ENCODE assay signal across 7 cellular contexts in the genomic region with DNA sequence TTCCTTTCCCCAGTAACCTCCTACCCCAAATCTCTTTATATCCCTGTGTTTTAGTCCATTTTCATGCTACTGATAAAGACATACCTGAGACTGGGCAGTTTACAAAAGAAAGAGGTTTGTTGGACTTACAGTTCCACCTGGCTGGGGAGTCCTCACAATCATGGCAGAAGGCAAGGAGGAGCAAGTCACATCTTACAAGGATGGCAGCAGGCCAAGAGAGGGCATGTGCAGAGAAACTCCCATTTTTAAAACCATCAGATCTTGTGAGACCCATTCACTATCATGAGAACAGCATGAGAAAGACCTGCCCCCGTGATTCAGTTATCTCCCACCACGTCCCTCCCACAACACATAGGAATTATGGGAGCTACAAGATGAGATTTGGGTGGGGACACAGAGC.
DNase-seq lines count a peak whose midpoint lies in the region; ATAC-seq and TF ChIP-seq lines count a peak whose summit lies in the region.
"Not testable (repeated sequence)": the region's sequence is repeated elsewhere in the genome, so short reads cannot be mapped to it uniquely, and the experiment has no call there.

No MANE protein-coding gene starts in this region.

- intact Hi-C loops in CD4-positive, alpha-beta T cell (cut with DNase I, micrococcal nuclease): loop anchor here in 1 of 2 experiments (10.0 kb wide), 2 partner anchors 639 to 1041 kb away; a partner anchor contains a TSS
- intact Hi-C loops in activated T-helper 1 cell treated with anti-CD3 and anti-CD28 coated beads, Interleukin-12 subunit alpha, Interleukin-12 subunit beta, Interleukin-2, Interleukin-4 antibody, amounts not matched to agents 30 ng/mL and 10 ng/mL and 1 ng/mL, durations not matched to agents 14 hours and 24 hours and 36 hours (cut with micrococcal nuclease): loop anchor here (2.0 kb wide), 1 partner anchor 353 kb away; a partner anchor contains a TSS

- not testable (repeated sequence) for ATAC-seq in CD4-positive, alpha-beta T cell (ENCODE audit: poor library complexity); T-cell (replicated peaks in 1 of 4); natural killer cell treated with Interleukin-12 subunit alpha and Interleukin-12 subunit beta and Interleukin-15 and Interleukin-18, amount 100 ng/mL, for 72 hours

- not testable (repeated sequence) for H3K36me3 Mint-ChIP-seq in CD4-positive, alpha-beta T cell (ENCODE audit: low read depth); T-cell; activated naive CD8-positive, alpha-beta T cell; natural killer cell treated with Interleukin-12 subunit alpha and Interleukin-12 subunit beta and Interleukin-15 and Interleukin-18, amount 100 ng/mL, for 72 hours
- peaks cover 41% of the 10 kb centered on the region for H3K36me3 Mint-ChIP-seq in activated CD4-positive, alpha-beta T cell treated with anti-CD3 and anti-CD28 coated beads, Interleukin-2, amount 10 ng/mL, durations not matched to agents 7 days and 5 days (ENCODE audit: low read depth)
- H3K36me3 Mint-ChIP-seq in activated T-helper 1 cell treated with anti-CD3 and anti-CD28 coated beads, Interleukin-12 subunit alpha, Interleukin-12 subunit beta, Interleukin-2, Interleukin-4 antibody, amounts not matched to agents 30 ng/mL and 10 ng/mL and 1 ng/mL, durations not matched to agents 14 hours and 24 hours and 36 hours (ENCODE audit: low read depth): peaks cover 22% of the 10 kb centered on the region
- H3K36me3 Mint-ChIP-seq in endothelial cell (ENCODE audit: low read depth, unreplicated experiment): peaks cover 28% of the 10 kb centered on the region

- H3K4me1 Mint-ChIP-seq in CD4-positive, alpha-beta T cell (ENCODE audit: low read depth): peaks cover 92% of the 10 kb centered on the region
- H3K4me1 Mint-ChIP-seq in T-cell (peaks cover 95 to 98% (median 96%) of the 10 kb centered on the region in 3 donors), endothelial cell (ENCODE audit: unreplicated experiment) (peaks cover 49% of the 10 kb centered on the region)
- H3K4me1 Mint-ChIP-seq in activated CD4-positive, alpha-beta T cell treated with anti-CD3 and anti-CD28 coated beads, Interleukin-2, amount 10 ng/mL, durations not matched to agents 7 days and 5 days: peaks cover 90% of the 10 kb centered on the region
- peaks cover 57% of the 10 kb centered on the region for H3K4me1 Mint-ChIP-seq in activated T-helper 1 cell treated with anti-CD3 and anti-CD28 coated beads, Interleukin-12 subunit alpha, Interleukin-12 subunit beta, Interleukin-2, Interleukin-4 antibody, amounts not matched to agents 30 ng/mL and 10 ng/mL and 1 ng/mL, durations not matched to agents 14 hours and 24 hours and 36 hours (ENCODE audit: low read depth)
- H3K4me1 Mint-ChIP-seq in activated naive CD8-positive, alpha-beta T cell (ENCODE audit: low read depth): peaks cover 99% of the 10 kb centered on the region
- peaks cover 66 to 74% of the 10 kb centered on the region in 2 donors for H3K4me1 Mint-ChIP-seq in natural killer cell treated with Interleukin-12 subunit alpha and Interleukin-12 subunit beta and Interleukin-15 and Interleukin-18, amount 100 ng/mL, for 72 hours (ENCODE audit: low read depth in 2 of 2)

- not testable (repeated sequence) for H3K27me3 Mint-ChIP-seq in CD4-positive, alpha-beta T cell; T-cell; activated CD4-positive, alpha-beta T cell treated with anti-CD3 and anti-CD28 coated beads, Interleukin-2, amount 10 ng/mL, durations not matched to agents 7 days and 5 days; activated T-helper 1 cell treated with anti-CD3 and anti-CD28 coated beads, Interleukin-12 subunit alpha, Interleukin-12 subunit beta, Interleukin-2, Interleukin-4 antibody, amounts not matched to agents 30 ng/mL and 10 ng/mL and 1 ng/mL, durations not matched to agents 14 hours and 24 hours and 36 hours (ENCODE audit: insufficient read depth); activated naive CD8-positive, alpha-beta T cell; endothelial cell (ENCODE audit: unreplicated experiment); natural killer cell treated with Interleukin-12 subunit alpha and Interleukin-12 subunit beta and Interleukin-15 and Interleukin-18, amount 100 ng/mL, for 72 hours

- H3K4me3 Mint-ChIP-seq in CD4-positive, alpha-beta T cell; activated CD4-positive, alpha-beta T cell treated with anti-CD3 and anti-CD28 coated beads, Interleukin-2, amount 10 ng/mL, durations not matched to agents 7 days and 5 days; activated T-helper 1 cell treated with anti-CD3 and anti-CD28 coated beads, Interleukin-12 subunit alpha, Interleukin-12 subunit beta, Interleukin-2, Interleukin-4 antibody, amounts not matched to agents 30 ng/mL and 10 ng/mL and 1 ng/mL, durations not matched to agents 14 hours and 24 hours and 36 hours: not testable (repeated sequence)
- H3K4me3 Mint-ChIP-seq in T-cell (peak overlapping the region in 1 of 3 donors; percentile 77), endothelial cell (ENCODE audit: unreplicated experiment) (peak overlapping the region; percentile 73)
- H3K4me3 Mint-ChIP-seq in activated naive CD8-positive, alpha-beta T cell: peak overlapping the region; percentile 41
- peak overlapping the region; percentile 20 for H3K4me3 Mint-ChIP-seq in natural killer cell treated with Interleukin-12 subunit alpha and Interleukin-12 subunit beta and Interleukin-15 and Interleukin-18, amount 100 ng/mL, for 72 hours

- not testable (repeated sequence) for H3K9me3 Mint-ChIP-seq in CD4-positive, alpha-beta T cell; T-cell; activated naive CD8-positive, alpha-beta T cell (ENCODE audit: low read depth); endothelial cell (ENCODE audit: unreplicated experiment); natural killer cell treated with Interleukin-12 subunit alpha and Interleukin-12 subunit beta and Interleukin-15 and Interleukin-18, amount 100 ng/mL, for 72 hours
- peaks cover 14% of the 10 kb centered on the region for H3K9me3 Mint-ChIP-seq in activated CD4-positive, alpha-beta T cell treated with anti-CD3 and anti-CD28 coated beads, Interleukin-2, amount 10 ng/mL, durations not matched to agents 7 days and 5 days
- peaks cover 16% of the 10 kb centered on the region for H3K9me3 Mint-ChIP-seq in activated T-helper 1 cell treated with anti-CD3 and anti-CD28 coated beads, Interleukin-12 subunit alpha, Interleukin-12 subunit beta, Interleukin-2, Interleukin-4 antibody, amounts not matched to agents 30 ng/mL and 10 ng/mL and 1 ng/mL, durations not matched to agents 14 hours and 24 hours and 36 hours

- POLR2A ChIA-PET in CD4-positive, alpha-beta T cell (lab: Charles Lee): interaction anchor here (1.2 kb wide), 1 partner anchor 16 kb away, joined by 5 read pairs; no protein-coding TSS in a partner anchor
- POLR2A ChIA-PET in T-cell (lab: Charles Lee); activated CD4-positive, alpha-beta T cell treated with anti-CD3 and anti-CD28 coated beads, Interleukin-2, amount 10 ng/mL, durations not matched to agents 7 days and 5 days (lab: Charles Lee): not testable (repeated sequence)

- H3K27ac Mint-ChIP-seq in CD4-positive, alpha-beta T cell: peak overlapping the region; percentile 90
- H3K27ac Mint-ChIP-seq in T-cell: peak overlapping the region; percentile 94 to 98
- H3K27ac Mint-ChIP-seq in activated CD4-positive, alpha-beta T cell treated with anti-CD3 and anti-CD28 coated beads, Interleukin-2, amount 10 ng/mL, durations not matched to agents 7 days and 5 days: peak overlapping the region; percentile 94
- peak overlapping the region; percentile 18 for H3K27ac Mint-ChIP-seq in activated T-helper 1 cell treated with anti-CD3 and anti-CD28 coated beads, Interleukin-12 subunit alpha, Interleukin-12 subunit beta, Interleukin-2, Interleukin-4 antibody, amounts not matched to agents 30 ng/mL and 10 ng/mL and 1 ng/mL, durations not matched to agents 14 hours and 24 hours and 36 hours
- peak overlapping the region; percentile 87 for H3K27ac Mint-ChIP-seq in activated naive CD8-positive, alpha-beta T cell
- H3K27ac Mint-ChIP-seq in endothelial cell (ENCODE audit: unreplicated experiment): not testable (repeated sequence)
- H3K27ac Mint-ChIP-seq in natural killer cell treated with Interleukin-12 subunit alpha and Interleukin-12 subunit beta and Interleukin-15 and Interleukin-18, amount 100 ng/mL, for 72 hours: peak overlapping the region; percentile 47 to 57

- H3K9me3 ChIP-seq in CD4-positive, alpha-beta T cell (ENCODE audit: control insufficient read depth, low read length): not testable (repeated sequence)

- CTCF ChIA-PET in CD4-positive, alpha-beta T cell (lab: Charles Lee): not testable (repeated sequence)
- CTCF ChIA-PET in T-cell (lab: Charles Lee): interaction anchor here in 1 of 2 donors (0.6 kb wide), 1 partner anchor 128 kb away, joined by 3 read pairs; no protein-coding TSS in a partner anchor
- CTCF ChIA-PET in activated CD4-positive, alpha-beta T cell treated with anti-CD3 and anti-CD28 coated beads, Interleukin-2, amount 10 ng/mL, durations not matched to agents 7 days and 5 days (lab: Charles Lee): interaction anchor here (1.2 to 3.3 kb wide), 4 partner anchors 12 to 23 kb away, joined by 4 to 31 read pairs (median 12); no protein-coding TSS in a partner anchor

- DNase-seq in CD4-positive, alpha-beta T cell; T-cell; activated CD4-positive, alpha-beta T cell treated with anti-CD3 and anti-CD28 coated beads, Interleukin-2, amount 10 ng/mL, durations not matched to agents 7 days and 5 days; activated T-helper 1 cell treated with anti-CD3 and anti-CD28 coated beads, Interleukin-12 subunit alpha, Interleukin-12 subunit beta, Interleukin-2, Interleukin-4 antibody, amounts not matched to agents 30 ng/mL and 10 ng/mL and 1 ng/mL, durations not matched to agents 14 hours and 24 hours and 36 hours (ENCODE audit: low spot score); endothelial cell (ENCODE audit: low spot score); natural killer cell treated with Interleukin-12 subunit alpha and Interleukin-12 subunit beta and Interleukin-15 and Interleukin-18, amount 100 ng/mL, for 72 hours (ENCODE audit: low spot score): not testable (repeated sequence)

- H3K27me3 ChIP-seq in CD4-positive, alpha-beta T cell (ENCODE audit: control insufficient read depth, insufficient read depth, low read length): not testable (repeated sequence)

- TF ChIP-seq CTCF in CD4-positive, alpha-beta T cell (IDR thresholded peaks at IDR 0.05); endothelial cell (IDR thresholded peaks at IDR 0.05; ENCODE audit: unreplicated experiment): not testable (repeated sequence)

- H3K27ac ChIP-seq in CD4-positive, alpha-beta T cell (ENCODE audit: low read depth, low read length): not testable (repeated sequence)
